9 cellular contexts compared by ENCODE assay signal in the genomic region with DNA sequence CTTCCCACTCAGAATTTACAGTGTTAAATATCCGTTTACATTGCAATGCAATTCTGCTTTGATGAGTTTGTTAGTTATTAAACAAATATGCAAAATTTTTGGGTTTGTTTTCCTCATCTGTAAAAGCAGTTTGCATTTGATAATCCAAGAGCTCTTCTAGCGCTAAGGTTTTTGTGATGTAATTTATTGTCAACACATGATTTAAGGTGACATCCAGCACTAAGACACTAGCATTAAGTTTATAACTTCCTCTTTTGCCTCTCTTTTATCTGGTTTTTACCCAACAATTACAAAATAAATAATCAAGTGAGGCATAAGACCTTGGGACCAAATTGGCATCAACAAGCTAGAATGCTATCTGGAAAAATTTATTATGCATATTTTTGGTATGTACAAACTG.
DNase-seq lines count a peak whose midpoint lies in the region; ATAC-seq and TF ChIP-seq lines count a peak whose summit lies in the region.
"Had no signal": no experiment of that assay in that cellular context is flagged by ENCODE, and none has a peak within 500 bp of the region (broad histone marks: within the 10 kb centered on the region; RNA-seq: fewer than 3 reads in every experiment).

No MANE protein-coding gene starts in this region.

- H4K20me1 ChIP-seq in DND-41 (ENCODE audit: insufficient read depth, low read length), result no peaks in the 10 kb centered on the region

- H3K4me1 ChIP-seq in DND-41 (ENCODE audit: insufficient read depth, low read length), result peaks cover 30% of the 10 kb centered on the region
- no peaks in the 10 kb centered on the region for H3K4me1 ChIP-seq in effector memory CD4-positive, alpha-beta T cell (ENCODE audit: control insufficient read depth, insufficient read depth, low read length, poor library complexity, severe bottlenecking)
- H3K4me1 ChIP-seq in parathyroid adenoma, result peaks cover 5% of the 10 kb centered on the region

- H3K27ac ChIP-seq in DND-41 (ENCODE audit: low read length) (no peak overlapping the region), parathyroid adenoma (no peak overlapping the region)
- H3K27ac ChIP-seq in effector memory CD4-positive, alpha-beta T cell (ENCODE audit: insufficient read depth, low read length, poor library complexity, severe bottlenecking), result peak overlapping the region; percentile 80

- TF ChIP-seq CTCF in DND-41 (IDR thresholded peaks at IDR 0.05; ENCODE audit: borderline replicate concordance, extremely low read depth, low read length, poor library complexity, severe bottlenecking) (no peak), parathyroid adenoma (IDR thresholded peaks at IDR 0.05) (no peak)

- H3K79me2 ChIP-seq in DND-41 (ENCODE audit: insufficient read depth, low read length), result peaks cover 22% of the 10 kb centered on the region
- H3K79me2 ChIP-seq in parathyroid adenoma, result no peaks in the 10 kb centered on the region

- POLR2A ChIA-PET in HEK293T (lab: Yijun Ruan, JAX), result no interaction called here

- no peak for DNase-seq in DND-41
- peak; percentile 88 for DNase-seq in NOMO-1 treated with DMSO at 0.1 percent for 48 hours (lab: John Stamatoyannopoulos, UW; ENCODE audit: unreplicated experiment)
- no peak for DNase-seq in effector memory CD4-positive, alpha-beta T cell
- DNase-seq in NCI-H2196 (lab: John Stamatoyannopoulos, UW; ENCODE audit: unreplicated experiment), result no peak
- no peak for DNase-seq in HEK293T (ENCODE audit: extremely low spot score)
- DNase-seq: NCI-H345 had no signal

- H3K4me3 ChIP-seq in DND-41 (ENCODE audit: low read depth in 1 of 2, low read length in 2 of 2), result peak overlapping the region; percentile 65 to 66
- H3K4me3 ChIP-seq in effector memory CD4-positive, alpha-beta T cell (ENCODE audit: insufficient read depth, low read depth, low read length, poor library complexity, severe bottlenecking), result peak overlapping the region; percentile 85
- H3K4me3 ChIP-seq in parathyroid adenoma (ENCODE audit: low read depth, low read length), result peak overlapping the region; percentile 78

- CTCF ChIA-PET in HEK293T (lab: Yijun Ruan, JAX), result no interaction called here

- H3K9ac ChIP-seq in DND-41 (ENCODE audit: low read depth, low read length) (peak overlapping the region; percentile 62), parathyroid adenoma (no peak overlapping the region)

- peaks cover 8% of the 10 kb centered on the region for H3K36me3 ChIP-seq in DND-41 (ENCODE audit: insufficient read depth, low read length)
- H3K36me3 ChIP-seq in effector memory CD4-positive, alpha-beta T cell (ENCODE audit: control insufficient read depth, insufficient read depth, low read length), result peaks cover 5% of the 10 kb centered on the region
- H3K36me3 ChIP-seq in parathyroid adenoma (ENCODE audit: control insufficient read depth, insufficient read depth, low read length), result no peaks in the 10 kb centered on the region

- ATAC-seq in DND-41 (ENCODE audit: insufficient read depth, low read depth) (no peak), GM19395 (IDR thresholded peaks at IDR 0.05; ENCODE audit: unreplicated experiment) (no peak), GM21786 (IDR thresholded peaks at IDR 0.05; ENCODE audit: unreplicated experiment) (no peak)

- H3K4me2 ChIP-seq in DND-41 (ENCODE audit: insufficient read depth, low read length) (peak overlapping the region; percentile 86), parathyroid adenoma (ENCODE audit: low read length) (peak overlapping the region; percentile 90)

- H3K9me3 ChIP-seq in DND-41 (ENCODE audit: insufficient read depth, low read length, severe bottlenecking) (no peaks in the 10 kb centered on the region), parathyroid adenoma (ENCODE audit: control insufficient read depth, low read length) (no peaks in the 10 kb centered on the region)
- H3K9me3 ChIP-seq in effector memory CD4-positive, alpha-beta T cell (ENCODE audit: control insufficient read depth, low read length), result no peaks in the 10 kb centered on the region

- H3K27me3 ChIP-seq in DND-41 (ENCODE audit: insufficient read depth, low read length, poor library complexity), result peaks cover 5% of the 10 kb centered on the region
- H3K27me3 ChIP-seq in effector memory CD4-positive, alpha-beta T cell (replicated peaks; ENCODE audit: control insufficient read depth, insufficient read depth, low read length, poor library complexity, severe bottlenecking), result no peaks in the 10 kb centered on the region
- no peaks in the 10 kb centered on the region for H3K27me3 ChIP-seq in parathyroid adenoma (ENCODE audit: control insufficient read depth, insufficient read depth, low read length)

- peak overlapping the region; percentile 82 for H2AFZ ChIP-seq in DND-41 (ENCODE audit: low read depth, low read length)
- peak overlapping the region; percentile 89 for H2AFZ ChIP-seq in parathyroid adenoma

TF ChIP-seq in HEK293T, 16 proteins besides CTCF, POLR2A, EP300 and RAD21:
- TF ChIP-seq LEF1 (IDR thresholded peaks at IDR 0.05; ENCODE audit: borderline replicate concordance) (no peak), NFRKB (IDR thresholded peaks at IDR 0.05) (no peak), FOXM1 (IDR thresholded peaks at IDR 0.05; ENCODE audit: borderline replicate concordance) (no peak), BHLHE40 (IDR thresholded peaks at IDR 0.05; ENCODE audit: borderline replicate concordance) (no peak)
- TF ChIP-seq, protein P1, sequence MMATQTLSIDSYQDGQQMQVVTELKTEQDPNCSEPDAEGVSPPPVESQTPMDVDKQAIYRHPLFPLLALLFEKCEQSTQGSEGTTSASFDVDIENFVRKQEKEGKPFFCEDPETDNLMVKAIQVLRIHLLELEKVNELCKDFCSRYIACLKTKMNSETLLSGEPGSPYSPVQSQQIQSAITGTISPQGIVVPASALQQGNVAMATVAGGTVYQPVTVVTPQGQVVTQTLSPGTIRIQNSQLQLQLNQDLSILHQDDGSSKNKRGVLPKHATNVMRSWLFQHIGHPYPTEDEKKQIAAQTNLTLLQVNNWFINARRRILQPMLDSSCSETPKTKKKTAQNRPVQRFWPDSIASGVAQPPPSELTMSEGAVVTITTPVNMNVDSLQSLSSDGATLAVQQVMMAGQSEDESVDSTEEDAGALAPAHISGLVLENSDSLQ (IDR thresholded peaks at IDR 0.05), result no peak
